In the genomic region with DNA sequence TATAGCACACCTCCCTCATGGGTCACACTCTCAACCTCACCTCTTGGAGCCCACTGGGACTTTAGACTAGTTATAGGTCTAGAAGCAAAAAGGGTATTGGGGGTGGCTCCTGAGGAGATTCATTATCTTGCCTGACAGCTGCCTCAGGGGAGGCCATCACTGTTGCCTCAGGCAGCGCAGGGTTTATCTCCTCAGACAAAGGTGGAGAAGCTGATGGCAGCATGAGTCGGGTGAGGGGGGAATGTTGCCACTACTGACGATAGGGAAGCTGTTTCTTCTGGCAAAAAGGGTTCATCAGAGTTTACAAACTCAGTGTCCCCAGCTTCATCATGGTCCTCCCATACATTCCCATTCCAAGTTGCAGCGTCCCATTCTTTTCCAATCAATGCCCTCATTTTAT, we compare ENCODE assay signal across 28 cellular contexts.
"Had no signal": no experiment of that assay in that cellular context is flagged by ENCODE, and none has a peak within 500 bp of the region (broad histone marks: within the 10 kb centered on the region; RNA-seq: fewer than 3 reads in every experiment).

No MANE protein-coding gene starts in this region.

- H3K4me3 Mint-ChIP-seq: dendritic cell treated with granulocyte-macrophage colony-stimulating factor and Interleukin-4, amounts not matched to agents 40 ng/mL and 50 ng/mL, for 4 days; effector memory CD8-positive, alpha-beta T cell; endodermal cell had no signal

- H3K4me1 Mint-ChIP-seq: endodermal cell had no signal

- H3K9me3 ChIP-seq: gastrocnemius medialis had no signal

- H3K36me3 ChIP-seq: esophagus muscularis mucosa, esophagus squamous epithelium, gastrocnemius medialis, gastroesophageal sphincter, heart left ventricle, heart right ventricle had no signal

- H3K27me3 ChIP-seq: dorsolateral prefrontal cortex, esophagus muscularis mucosa, esophagus squamous epithelium, foreskin keratinocyte, gastrocnemius medialis, gastroesophageal sphincter, heart left ventricle, heart right ventricle, hepatocyte had no signal

- H3K27ac Mint-ChIP-seq: dendritic cell treated with granulocyte-macrophage colony-stimulating factor and Interleukin-4, amounts not matched to agents 40 ng/mL and 50 ng/mL, for 4 days; effector memory CD8-positive, alpha-beta T cell; endodermal cell had no signal

- H2AFZ ChIP-seq: hepatocyte had no signal

- H3K4me2 ChIP-seq: hepatocyte had no signal

- ATAC-seq: effector memory CD8-positive, alpha-beta T cell; esophagus mucosa; foreskin keratinocyte; gastrocnemius medialis; gastroesophageal sphincter; heart left ventricle; heart right ventricle had no signal

- H3K79me2 ChIP-seq: hepatocyte had no signal

- H3K4me1 ChIP-seq: esophagus muscularis mucosa, esophagus squamous epithelium, gastrocnemius medialis, gastroesophageal sphincter, heart left ventricle, heart right ventricle had no signal

- H3K27me3 Mint-ChIP-seq: effector memory CD8-positive, alpha-beta T cell had no signal

- H3K27ac ChIP-seq: coronary artery, dorsolateral prefrontal cortex, epithelial cell of prostate, esophagus muscularis mucosa, esophagus squamous epithelium, foreskin keratinocyte, gastrocnemius medialis, gastroesophageal sphincter, heart left ventricle, heart right ventricle, hepatocyte had no signal

- FAIRE-seq: endometrium, endothelial cell of umbilical vein, frontal cortex had no signal

- DNase-seq: cortex of kidney; dermis blood vessel endothelial cell; dorsolateral prefrontal cortex; effector CD4-positive, alpha-beta T cell; effector CD8-positive, alpha-beta T cell; effector memory CD4-positive, alpha-beta T cell; effector memory CD8-positive, alpha-beta T cell; endodermal cell; esophagus squamous epithelium; foreskin fibroblast; foreskin keratinocyte; foreskin melanocyte; gastrocnemius medialis; glutamatergic neuron; head of caudate nucleus; heart left ventricle; heart right ventricle; hippocampal formation had no signal

- H3K4me3 ChIP-seq: coronary artery, dorsolateral prefrontal cortex, esophagus muscularis mucosa, esophagus squamous epithelium, gastrocnemius medialis, gastroesophageal sphincter, heart left ventricle, heart right ventricle, hepatocyte had no signal
